In genomic region chr13:90510319-90510718, GRCh38 we compare ENCODE assay signal across 20 cellular contexts.
"Had no signal": no experiment of that assay in that cellular context is flagged by ENCODE, and none has a peak within 500 bp of the region (broad histone marks: within the 10 kb centered on the region; RNA-seq: fewer than 3 reads in every experiment).

No MANE protein-coding gene starts in this region.

- H3K36me3 Mint-ChIP-seq: activated naive CD8-positive, alpha-beta T cell had no signal

- H3K27ac Mint-ChIP-seq: activated B cell treated with CpG ODN at 0.5 μM for 24 hours; activated CD4-positive, alpha-beta T cell treated with anti-CD3 and anti-CD28 coated beads, Interleukin-2, amount 10 ng/mL, durations not matched to agents 24 days and 14 days; activated naive CD4-positive, alpha-beta T cell treated with anti-CD3 and anti-CD28 coated beads for 36 hours; activated naive CD8-positive, alpha-beta T cell; activated T-helper 17 cell treated with anti-CD3 and anti-CD28 coated beads, Interleukin-2, amount 50 U/mL, for 72 hours; T-helper 17 cell had no signal

- H3K4me1 Mint-ChIP-seq: activated B cell treated with CpG ODN at 0.5 μM for 24 hours; activated CD4-positive, alpha-beta T cell treated with anti-CD3 and anti-CD28 coated beads, Interleukin-2, amount 10 ng/mL, durations not matched to agents 24 days and 14 days; activated T-helper 17 cell treated with anti-CD3 and anti-CD28 coated beads, Interleukin-2, amount 50 U/mL, for 72 hours; central memory CD8-positive, alpha-beta T cell; T-helper 17 cell had no signal

- H3K9me3 Mint-ChIP-seq: activated CD4-positive, alpha-beta T cell treated with anti-CD3 and anti-CD28 coated beads, Interleukin-2, amount 10 ng/mL, durations not matched to agents 24 days and 14 days had no signal

- DNase-seq: activated B cell treated with CpG ODN at 0.5 μM for 24 hours; activated CD4-positive, alpha-beta T cell treated with anti-CD3 and anti-CD28 coated beads for 1 hour; activated CD4-positive, alpha-beta T cell treated with anti-CD3 and anti-CD28 coated beads, Interleukin-2, amount 10 ng/mL, durations not matched to agents 24 days and 14 days; activated CD4-positive, alpha-beta T cell treated with anti-CD3 and anti-CD28 coated beads, Interleukin-2, amount 50 U/mL, for 48 hours; activated CD8-positive, alpha-beta memory T cell treated with anti-CD3 and anti-CD28 coated beads for 24 hours; activated gamma-delta T cell; activated naive CD4-positive, alpha-beta T cell treated with anti-CD3 and anti-CD28 coated beads for 36 hours; activated T-cell treated with anti-CD3 and anti-CD28 coated beads, Interleukin-2, amount 50 U/mL, for 4 hours; NCI-H1105 treated with DMSO at 0.1 percent for 48 hours; NCI-H1436 treated with DMSO at 0.1 percent for 48 hours; NCI-H187; NCI-H2081; NCI-H524; PC-9; SIG-M5; T-helper 17 cell; T-helper 9 cell had no signal

- H3K27me3 Mint-ChIP-seq: activated B cell treated with CpG ODN at 0.5 μM for 24 hours; activated CD4-positive, alpha-beta T cell treated with anti-CD3 and anti-CD28 coated beads, Interleukin-2, amount 10 ng/mL, durations not matched to agents 24 days and 14 days; activated naive CD8-positive, alpha-beta T cell; activated T-helper 17 cell treated with anti-CD3 and anti-CD28 coated beads, Interleukin-2, amount 50 U/mL, for 72 hours; central memory CD8-positive, alpha-beta T cell; T-helper 17 cell had no signal

- H3K4me3 Mint-ChIP-seq: activated B cell treated with CpG ODN at 0.5 μM for 24 hours; activated CD4-positive, alpha-beta T cell treated with anti-CD3 and anti-CD28 coated beads, Interleukin-2, amount 10 ng/mL, durations not matched to agents 24 days and 14 days; activated naive CD4-positive, alpha-beta T cell treated with anti-CD3 and anti-CD28 coated beads for 36 hours; activated naive CD8-positive, alpha-beta T cell; activated T-cell treated with anti-CD3 and anti-CD28 coated beads, Interleukin-2, amount 50 U/mL, for 4 hours; activated T-helper 17 cell treated with anti-CD3 and anti-CD28 coated beads, Interleukin-2, amount 50 U/mL, for 72 hours; central memory CD8-positive, alpha-beta T cell; T-helper 17 cell had no signal

- H3K4me3 ChIP-seq: PC-9 had no signal
